In genomic region chr10:28788252-28788651, GRCh38 we compare ENCODE assay signal across 16 cellular contexts.
DNase-seq lines count a peak whose midpoint lies in the region; ATAC-seq and TF ChIP-seq lines count a peak whose summit lies in the region.
"Had no signal": no experiment of that assay in that cellular context is flagged by ENCODE, and none has a peak within 500 bp of the region (broad histone marks: within the 10 kb centered on the region; RNA-seq: fewer than 3 reads in every experiment).

No MANE protein-coding gene starts in this region.

- no peak for DNase-seq in SW 1271 (lab: John Stamatoyannopoulos, UW)
- DNase-seq in CD14-positive monocyte (ENCODE audit: low spot score) = no peak
- no peak for DNase-seq in NCI-H1417 treated with DMSO at 0.1 percent for 48 hours (lab: John Stamatoyannopoulos, UW)
- DNase-seq: foreskin fibroblast, GF-D8, NCI-H1048, NCI-H446, retina, RPMI8226 had no signal

- H3K36me3 Mint-ChIP-seq in activated T-helper 17 cell treated with anti-CD3 and anti-CD28 coated beads, Interleukin-2, amount 50 U/mL, for 72 hours (ENCODE audit: low read depth) = no peaks in the 10 kb centered on the region
- no peaks in the 10 kb centered on the region for H3K36me3 Mint-ChIP-seq in CD14-positive monocyte
- H3K36me3 Mint-ChIP-seq: CD4-positive, CD25-positive, alpha-beta regulatory T cell had no signal

- H3K27ac Mint-ChIP-seq in activated T-helper 17 cell treated with anti-CD3 and anti-CD28 coated beads, Interleukin-2, amount 50 U/mL, for 72 hours = no peak overlapping the region
- no peak overlapping the region for H3K27ac Mint-ChIP-seq in CD14-positive monocyte
- H3K27ac Mint-ChIP-seq: CD4-positive, CD25-positive, alpha-beta regulatory T cell had no signal

- ATAC-seq in GM18502 (IDR thresholded peaks at IDR 0.05; ENCODE audit: poor library complexity, unreplicated experiment) (peak; percentile 39), GM18909 (IDR thresholded peaks at IDR 0.05; ENCODE audit: poor library complexity, unreplicated experiment) (peak; percentile 88), HG02884 (IDR thresholded peaks at IDR 0.05; ENCODE audit: unreplicated experiment) (peak; percentile 60), HG03439 (IDR thresholded peaks at IDR 0.05; ENCODE audit: unreplicated experiment) (no peak)
- ATAC-seq in activated T-helper 17 cell treated with anti-CD3 and anti-CD28 coated beads, Interleukin-2, amount 50 U/mL, for 72 hours (replicated peaks) = peak; percentile 55
- ATAC-seq: HCT116 had no signal

- intact Hi-C loops in CD14-positive monocyte (cut with micrococcal nuclease) = no loop called here

- H3K9me3 Mint-ChIP-seq in activated T-helper 17 cell treated with anti-CD3 and anti-CD28 coated beads, Interleukin-2, amount 50 U/mL, for 72 hours = no peaks in the 10 kb centered on the region
- H3K9me3 Mint-ChIP-seq in CD14-positive monocyte = peaks cover 0 to 2% (median 0%) of the 10 kb centered on the region in 7 donors

- no peak for TF ChIP-seq CTCF in CD14-positive monocyte (IDR thresholded peaks at IDR 0.05)

- no peak overlapping the region for H3K4me3 Mint-ChIP-seq in activated T-helper 17 cell treated with anti-CD3 and anti-CD28 coated beads, Interleukin-2, amount 50 U/mL, for 72 hours
- peak overlapping the region in 1 of 2 donors; percentile 36 for H3K4me3 Mint-ChIP-seq in CD14-positive monocyte
- H3K4me3 Mint-ChIP-seq: CD4-positive, CD25-positive, alpha-beta regulatory T cell had no signal

- H3K27me3 Mint-ChIP-seq in activated T-helper 17 cell treated with anti-CD3 and anti-CD28 coated beads, Interleukin-2, amount 50 U/mL, for 72 hours = peaks cover 30% of the 10 kb centered on the region
- H3K27me3 Mint-ChIP-seq in CD14-positive monocyte (ENCODE audit: low read depth in 3 of 3) = peaks cover 4 to 11% (median 6%) of the 10 kb centered on the region in 3 donors
- H3K27me3 Mint-ChIP-seq: CD4-positive, CD25-positive, alpha-beta regulatory T cell had no signal

- H3K4me1 Mint-ChIP-seq in activated T-helper 17 cell treated with anti-CD3 and anti-CD28 coated beads, Interleukin-2, amount 50 U/mL, for 72 hours = no peaks in the 10 kb centered on the region
- no peaks in the 10 kb centered on the region for H3K4me1 Mint-ChIP-seq in CD14-positive monocyte
- H3K4me1 Mint-ChIP-seq: CD4-positive, CD25-positive, alpha-beta regulatory T cell had no signal
